Comparison of ENCODE assay signal across 1 cellular context in the genomic region with DNA sequence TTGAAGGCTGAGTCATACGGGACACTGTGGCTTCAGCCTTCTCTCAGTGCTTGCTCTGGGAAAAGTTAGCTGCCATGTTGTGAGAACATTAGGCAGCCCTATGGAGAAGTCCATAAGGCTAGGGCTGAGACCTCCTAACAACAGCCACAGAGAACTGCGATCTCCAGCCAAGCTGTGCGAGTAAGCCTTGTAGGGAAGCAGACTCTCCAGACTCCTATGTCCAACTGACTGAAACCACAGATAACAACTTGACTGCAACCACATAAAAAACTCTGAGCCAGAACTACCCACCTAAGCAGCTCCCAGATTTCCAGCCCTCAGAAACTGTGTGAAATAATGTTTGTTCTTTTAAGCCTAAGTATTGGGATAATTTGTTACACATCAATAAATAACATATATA.
TF ChIP-seq lines count a peak whose summit lies in the region.

No MANE protein-coding gene starts in this region.

TF ChIP-seq in K562, 482 proteins besides CTCF, POLR2A, EP300 and RAD21:
- TF ChIP-seq CBX3 (IDR thresholded peaks at IDR 0.05; ENCODE audit: borderline replicate concordance in 1 of 2, low read length in 2 of 2) (no peak), ZNF316 (IDR thresholded peaks at IDR 0.05) (no peak), PYGO2 (tag; IDR thresholded peaks at IDR 0.05) (no peak), TGIF2 (CRISPR knock-in tag; IDR thresholded peaks at IDR 0.05) (no peak), ZNF431 (CRISPR knock-in tag; IDR thresholded peaks at IDR 0.05) (no peak), MEF2D (tag; conservative IDR thresholded peaks at IDR 0.05; ENCODE audit: low read depth) (no peak), POLR2AphosphoS5 (IDR thresholded peaks at IDR 0.05; ENCODE audit: control insufficient read depth, insufficient read depth, low read depth, low read length) (no peak), ETV6 (IDR thresholded peaks at IDR 0.05; ENCODE audit: borderline replicate concordance in 1 of 2, low read depth in 2 of 2, low read length in 1 of 2) (no peak), ETV6 (CRISPR knock-in tag; IDR thresholded peaks at IDR 0.05; ENCODE audit: borderline replicate concordance) (no peak), SMAD4 (CRISPR knock-in tag; conservative IDR thresholded peaks at IDR 0.05) (no peak)
- TF ChIP-seq, protein P1, sequence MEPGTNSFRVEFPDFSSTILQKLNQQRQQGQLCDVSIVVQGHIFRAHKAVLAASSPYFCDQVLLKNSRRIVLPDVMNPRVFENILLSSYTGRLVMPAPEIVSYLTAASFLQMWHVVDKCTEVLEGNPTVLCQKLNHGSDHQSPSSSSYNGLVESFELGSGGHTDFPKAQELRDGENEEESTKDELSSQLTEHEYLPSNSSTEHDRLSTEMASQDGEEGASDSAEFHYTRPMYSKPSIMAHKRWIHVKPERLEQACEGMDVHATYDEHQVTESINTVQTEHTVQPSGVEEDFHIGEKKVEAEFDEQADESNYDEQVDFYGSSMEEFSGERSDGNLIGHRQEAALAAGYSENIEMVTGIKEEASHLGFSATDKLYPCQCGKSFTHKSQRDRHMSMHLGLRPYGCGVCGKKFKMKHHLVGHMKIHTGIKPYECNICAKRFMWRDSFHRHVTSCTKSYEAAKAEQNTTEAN (CRISPR knock-in tag; IDR thresholded peaks at IDR 0.05) = no peak
- TF ChIP-seq, protein P2, sequence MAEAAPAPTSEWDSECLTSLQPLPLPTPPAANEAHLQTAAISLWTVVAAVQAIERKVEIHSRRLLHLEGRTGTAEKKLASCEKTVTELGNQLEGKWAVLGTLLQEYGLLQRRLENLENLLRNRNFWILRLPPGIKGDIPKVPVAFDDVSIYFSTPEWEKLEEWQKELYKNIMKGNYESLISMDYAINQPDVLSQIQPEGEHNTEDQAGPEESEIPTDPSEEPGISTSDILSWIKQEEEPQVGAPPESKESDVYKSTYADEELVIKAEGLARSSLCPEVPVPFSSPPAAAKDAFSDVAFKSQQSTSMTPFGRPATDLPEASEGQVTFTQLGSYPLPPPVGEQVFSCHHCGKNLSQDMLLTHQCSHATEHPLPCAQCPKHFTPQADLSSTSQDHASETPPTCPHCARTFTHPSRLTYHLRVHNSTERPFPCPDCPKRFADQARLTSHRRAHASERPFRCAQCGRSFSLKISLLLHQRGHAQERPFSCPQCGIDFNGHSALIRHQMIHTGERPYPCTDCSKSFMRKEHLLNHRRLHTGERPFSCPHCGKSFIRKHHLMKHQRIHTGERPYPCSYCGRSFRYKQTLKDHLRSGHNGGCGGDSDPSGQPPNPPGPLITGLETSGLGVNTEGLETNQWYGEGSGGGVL (CRISPR knock-in tag; IDR thresholded peaks at IDR 0.05) = no peak
